In the genomic region with DNA sequence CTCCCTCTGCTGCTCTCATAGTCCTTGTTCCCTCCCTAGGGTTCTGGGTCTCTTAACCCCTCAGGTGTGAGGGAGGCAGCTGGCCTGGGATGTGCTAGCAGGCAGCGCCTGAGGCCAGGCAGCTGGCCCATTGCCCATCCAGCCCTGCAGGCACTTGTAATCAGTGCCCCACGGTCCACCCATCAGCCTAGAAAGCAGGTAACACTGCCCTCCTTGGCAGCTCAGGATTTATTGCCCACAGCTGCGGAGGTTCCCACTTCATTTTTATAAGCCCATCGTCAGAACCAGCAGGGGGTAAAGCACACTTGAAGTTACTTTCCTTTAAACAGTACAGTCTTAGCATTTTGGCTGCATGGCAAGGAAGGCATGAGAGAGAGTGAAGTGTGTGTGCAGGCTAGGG, we compare ENCODE assay signal across 17 cellular contexts.
DNase-seq lines count a peak whose midpoint lies in the region; ATAC-seq and TF ChIP-seq lines count a peak whose summit lies in the region.
"Had no signal": no experiment of that assay in that cellular context is flagged by ENCODE, and none has a peak within 500 bp of the region (broad histone marks: within the 10 kb centered on the region; RNA-seq: fewer than 3 reads in every experiment).

No MANE protein-coding gene starts in this region.

- DNase-seq in DMS153 (lab: John Stamatoyannopoulos, UW), result peak; percentile 92
- peak; percentile 97 for DNase-seq in NCI-H1417 treated with DMSO at 0.1 percent for 48 hours (lab: John Stamatoyannopoulos, UW)
- DNase-seq in NCI-H524 (lab: John Stamatoyannopoulos, UW), result peak; percentile 96 to 98
- DNase-seq in glutamatergic neuron, result no peak
- DNase-seq in T-helper 2 cell, result no peak
- no peak for DNase-seq in stimulated activated CD4-positive, alpha-beta T cell treated with anti-CD3 and anti-CD28 coated beads, Interleukin-12 subunit alpha, Interleukin-12 subunit beta, amount 100 ng/mL, for 4 hours
- DNase-seq in UCSD-AML1 (lab: John Stamatoyannopoulos, UW; ENCODE audit: unreplicated experiment), result no peak
- DNase-seq: activated CD4-positive, alpha-beta T cell treated with anti-CD3 and anti-CD28 coated beads, Interleukin-2, amount 10 ng/mL, durations not matched to agents 7 days and 5 days; activated T-cell treated with anti-CD3 and anti-CD28 coated beads, Interleukin-2, amount 50 U/mL, for 4 hours; KBM-7; mammary epithelial cell; NCI-H526 treated with DMSO at 0.1 percent for 48 hours; stimulated activated naive CD8-positive, alpha-beta T cell treated with anti-CD3 and anti-CD28 coated beads, Interleukin-15, Interleukin-2, amounts not matched to agents 100 U/mL and 50 U/mL, for 24 hours had no signal

- peak overlapping the region; percentile 40 for H3K4me3 Mint-ChIP-seq in glutamatergic neuron (ENCODE audit: unreplicated experiment)
- H3K4me3 Mint-ChIP-seq: activated CD4-positive, alpha-beta T cell treated with anti-CD3 and anti-CD28 coated beads, Interleukin-2, amount 10 ng/mL, durations not matched to agents 7 days and 5 days; activated T-cell treated with anti-CD3 and anti-CD28 coated beads, Interleukin-2, amount 50 U/mL, for 4 hours; GM23338; T-helper 2 cell treated with Interferon-gamma antibody and Interleukin-4, amounts not matched to agents 5 μg/mL and 100 μg/mL, for 36 hours had no signal

- H3K9me3 Mint-ChIP-seq in glutamatergic neuron (ENCODE audit: unreplicated experiment), result peaks cover 5% of the 10 kb centered on the region
- H3K9me3 Mint-ChIP-seq: activated CD4-positive, alpha-beta T cell treated with anti-CD3 and anti-CD28 coated beads, Interleukin-2, amount 10 ng/mL, durations not matched to agents 7 days and 5 days; activated T-cell treated with anti-CD3 and anti-CD28 coated beads, Interleukin-2, amount 50 U/mL, for 4 hours; GM23338; T-helper 2 cell treated with Interferon-gamma antibody and Interleukin-4, amounts not matched to agents 5 μg/mL and 100 μg/mL, for 36 hours had no signal

- TF ChIP-seq CTCF in glutamatergic neuron (IDR thresholded peaks at IDR 0.05; ENCODE audit: partially characterized antibody, unreplicated experiment), result no peak

- H3K27me3 Mint-ChIP-seq in glutamatergic neuron (ENCODE audit: unreplicated experiment), result peaks cover 17% of the 10 kb centered on the region
- H3K27me3 Mint-ChIP-seq: activated CD4-positive, alpha-beta T cell treated with anti-CD3 and anti-CD28 coated beads, Interleukin-2, amount 10 ng/mL, durations not matched to agents 7 days and 5 days had no signal

- peaks cover 6% of the 10 kb centered on the region for H3K4me1 Mint-ChIP-seq in glutamatergic neuron (ENCODE audit: low read depth, unreplicated experiment)
- H3K4me1 Mint-ChIP-seq: activated CD4-positive, alpha-beta T cell treated with anti-CD3 and anti-CD28 coated beads, Interleukin-2, amount 10 ng/mL, durations not matched to agents 7 days and 5 days; GM23338 had no signal

- H3K36me3 Mint-ChIP-seq in glutamatergic neuron (ENCODE audit: unreplicated experiment), result no peaks in the 10 kb centered on the region

- no peak for ATAC-seq in GM18861 (IDR thresholded peaks at IDR 0.05; ENCODE audit: unreplicated experiment)
- ATAC-seq: activated T-cell treated with anti-CD3 and anti-CD28 coated beads, Interleukin-2, amount 50 U/mL, for 4 hours; gastroesophageal sphincter; stimulated activated naive CD8-positive, alpha-beta T cell treated with anti-CD3 and anti-CD28 coated beads, Interleukin-15, Interleukin-2, amounts not matched to agents 100 U/mL and 50 U/mL, for 24 hours had no signal

- peak overlapping the region; percentile 77 for H3K27ac Mint-ChIP-seq in glutamatergic neuron (ENCODE audit: unreplicated experiment)
- H3K27ac Mint-ChIP-seq: activated CD4-positive, alpha-beta T cell treated with anti-CD3 and anti-CD28 coated beads, Interleukin-2, amount 10 ng/mL, durations not matched to agents 7 days and 5 days; GM23338; T-helper 2 cell treated with Interferon-gamma antibody and Interleukin-4, amounts not matched to agents 5 μg/mL and 100 μg/mL, for 36 hours had no signal

Comparison
In these comparisons a context has a peak if more than half of its experiments do, and no peak if none do; other contexts are left out.
1. DNase-seq: peak in DMS153 (single experiment), NCI-H1417 treated with DMSO at 0.1 percent for 48 hours (single experiment) and NCI-H524 (2 of 2); none in glutamatergic neuron (single experiment), T-helper 2 cell (0 of 5), stimulated activated CD4-positive, alpha-beta T cell treated with anti-CD3 and anti-CD28 coated beads, Interleukin-12 subunit alpha, Interleukin-12 subunit beta, amount 100 ng/mL, for 4 hours (single experiment) and UCSD-AML1 (single experiment).